ENCODE assay signal across 29 cellular contexts in genomic region chr9:31027678-31028077, GRCh38.
"Had no signal": no experiment of that assay in that cellular context is flagged by ENCODE, and none has a peak within 500 bp of the region (broad histone marks: within the 10 kb centered on the region; RNA-seq: fewer than 3 reads in every experiment).

No MANE protein-coding gene starts in this region.

- DNase-seq: activated CD4-positive, alpha-beta T cell treated with anti-CD3 and anti-CD28 coated beads for 48 hours; activated CD4-positive, alpha-beta T cell treated with anti-CD3 and anti-CD28 coated beads, Interleukin-2, amount 50 U/mL, for 48 hours; activated CD8-positive, alpha-beta memory T cell treated with anti-CD3 and anti-CD28 coated beads for 24 hours; activated effector memory CD4-positive, alpha-beta T cell treated with anti-CD3 and anti-CD28 coated beads, Interleukin-2, amount 50 U/mL, for 16 hours; activated naive CD4-positive, alpha-beta T cell treated with anti-CD3 and anti-CD28 coated beads, Interleukin-2, amount 10 ng/mL, durations not matched to agents 7 days and 5 days; activated T-cell treated with anti-CD3 and anti-CD28 coated beads, Interleukin-2, amount 50 U/mL, for 1 hour; amniotic stem cell; brain microvascular endothelial cell; caudate nucleus; cortex of kidney; effector memory CD8-positive, alpha-beta T cell; foreskin fibroblast; heart left ventricle; hypothalamus; kidney glomerular epithelial cell; lower lobe of right lung; mesenchymal stem cell; naive thymus-derived CD8-positive, alpha-beta T cell; occipital lobe; psoas muscle; stimulated activated CD4-positive, alpha-beta T cell treated with anti-CD3 and anti-CD28 coated beads, Interleukin-1b, Interleukin-23, amount 100 ng/mL, for 48 hours; stimulated activated naive CD4-positive, alpha-beta T cell; T1000; WERI-Rb-1 had no signal

- H3K4me3 ChIP-seq: heart left ventricle, lower lobe of right lung, neural progenitor cell, psoas muscle, smooth muscle cell, tibial nerve had no signal

- ATAC-seq: activated CD4-positive, CD25-positive, alpha-beta regulatory T cell treated with anti-CD3 and anti-CD28 coated beads, Interleukin-2, amount 50 U/mL, for 24 hours; effector memory CD8-positive, alpha-beta T cell; heart left ventricle; left lobe of liver; lower lobe of right lung; naive thymus-derived CD8-positive, alpha-beta T cell; psoas muscle had no signal
